Comparison of ENCODE assay signal across 9 cellular contexts in genomic region chr5:170254056-170254455, GRCh38. TPM values are rescaled to one million over a fixed set of nuclear protein-coding genes. Genes with fewer than 3 reads are reported as not detected.
DNase-seq lines count a peak whose midpoint lies in the region; ATAC-seq and TF ChIP-seq lines count a peak whose summit lies in the region.
"Had no signal": no experiment of that assay in that cellular context is flagged by ENCODE, and none has a peak within 500 bp of the region (broad histone marks: within the 10 kb centered on the region; RNA-seq: fewer than 3 reads in every experiment).

No MANE protein-coding gene starts in this region.

- peaks cover 96% of the 10 kb centered on the region for H3K36me3 Mint-ChIP-seq in central memory CD8-positive, alpha-beta T cell (ENCODE audit: insufficient read depth)

- H3K27me3 ChIP-seq in RWPE2 (ENCODE audit: insufficient read depth, poor library complexity, severe bottlenecking) (no peaks in the 10 kb centered on the region), right atrium auricular region (no peaks in the 10 kb centered on the region), stomach (no peaks in the 10 kb centered on the region)

- no peak for TF ChIP-seq POLR2A in stomach (IDR thresholded peaks at IDR 0.05)

- H3K4me1 ChIP-seq in RWPE2 (ENCODE audit: insufficient read depth, poor library complexity, severe bottlenecking) (peaks cover 36% of the 10 kb centered on the region), right atrium auricular region (no peaks in the 10 kb centered on the region), stomach (peaks cover 0 to 19% (median 0%) of the 10 kb centered on the region in 4 donors)

- intact Hi-C loops in stomach (cut with DNase I; ENCODE audit: low total_unique reads): no loop called here

- H3K9me3 ChIP-seq in RWPE2 (ENCODE audit: severe bottlenecking) (no peaks in the 10 kb centered on the region), right atrium auricular region (no peaks in the 10 kb centered on the region), stomach (no peaks in the 10 kb centered on the region)

- DNase-seq in RWPE2 (ENCODE audit: low spot score): no peak
- DNase-seq in central memory CD8-positive, alpha-beta T cell (ENCODE audit: low spot score in 2 of 2): peak; percentile 46 to 69
- DNase-seq in stimulated activated naive CD8-positive, alpha-beta T cell treated with anti-CD3 and anti-CD28 coated beads, Interleukin-15, amount 100 ng/mL, for 72 hours: peak; percentile 71 to 83
- no peak for DNase-seq in right atrium auricular region (ENCODE audit: low spot score)
- DNase-seq in stomach: no peak
- DNase-seq in superior temporal gyrus (ENCODE audit: extremely low spot score): no peak

- H3K9me3 Mint-ChIP-seq in central memory CD8-positive, alpha-beta T cell: no peaks in the 10 kb centered on the region
- no peaks in the 10 kb centered on the region for H3K9me3 Mint-ChIP-seq in stimulated activated naive CD8-positive, alpha-beta T cell treated with anti-CD3 and anti-CD28 coated beads, Interleukin-15, amount 100 ng/mL, for 72 hours

- 22 to 50% (median 48%) methylated on average over 8 of the region's 8 CpGs for WGBS in stomach, 5 donors

- H3K4me1 Mint-ChIP-seq in central memory CD8-positive, alpha-beta T cell: peaks cover 41% of the 10 kb centered on the region
- peaks cover 83% of the 10 kb centered on the region for H3K4me1 Mint-ChIP-seq in stimulated activated naive CD8-positive, alpha-beta T cell treated with anti-CD3 and anti-CD28 coated beads, Interleukin-15, amount 100 ng/mL, for 72 hours

- H3K27ac ChIP-seq in RWPE2 (ENCODE audit: poor library complexity, severe bottlenecking) (peak overlapping the region; percentile 32), right atrium auricular region (no peak overlapping the region), stomach (no peak overlapping the region)

- ATAC-seq in GM18498 (IDR thresholded peaks at IDR 0.05; ENCODE audit: unreplicated experiment): peak; percentile 91
- peak; percentile 97 for ATAC-seq in HG02642 (IDR thresholded peaks at IDR 0.05; ENCODE audit: poor library complexity, unreplicated experiment)
- ATAC-seq in RWPE2 (ENCODE audit: low read depth): peak; percentile 91
- ATAC-seq in central memory CD8-positive, alpha-beta T cell (replicated peaks; ENCODE audit: extremely low read depth, poor library complexity, severe bottlenecking): peak; percentile 99
- ATAC-seq in stimulated activated naive CD8-positive, alpha-beta T cell treated with anti-CD3 and anti-CD28 coated beads, Interleukin-15, amount 100 ng/mL, for 72 hours: peak; percentile 98

- H3K4me3 ChIP-seq in RWPE2 (ENCODE audit: severe bottlenecking) (no peak overlapping the region), right atrium auricular region (no peak overlapping the region), stomach (no peak overlapping the region)
- H3K4me3 ChIP-seq: skin epidermis had no signal

- no peaks in the 10 kb centered on the region for H3K27me3 Mint-ChIP-seq in central memory CD8-positive, alpha-beta T cell
- no peaks in the 10 kb centered on the region for H3K27me3 Mint-ChIP-seq in stimulated activated naive CD8-positive, alpha-beta T cell treated with anti-CD3 and anti-CD28 coated beads, Interleukin-15, amount 100 ng/mL, for 72 hours

- H3K27ac Mint-ChIP-seq in central memory CD8-positive, alpha-beta T cell (ENCODE audit: low read depth): peak overlapping the region; percentile 80
- H3K27ac Mint-ChIP-seq in stimulated activated naive CD8-positive, alpha-beta T cell treated with anti-CD3 and anti-CD28 coated beads, Interleukin-15, amount 100 ng/mL, for 72 hours: peak overlapping the region; percentile 77 to 88

- no peak for TF ChIP-seq EP300 in stomach (IDR thresholded peaks at IDR 0.05)

- no peak for TF ChIP-seq CTCF in RWPE2 (IDR thresholded peaks at IDR 0.05; ENCODE audit: poor library complexity, severe bottlenecking)
- TF ChIP-seq CTCF in right atrium auricular region (IDR thresholded peaks at IDR 0.05): no peak
- TF ChIP-seq CTCF in stomach (IDR thresholded peaks at IDR 0.05): no peak

- H3K4me3 Mint-ChIP-seq in central memory CD8-positive, alpha-beta T cell: peak overlapping the region; percentile 21
- H3K4me3 Mint-ChIP-seq in stimulated activated naive CD8-positive, alpha-beta T cell treated with anti-CD3 and anti-CD28 coated beads, Interleukin-15, amount 100 ng/mL, for 72 hours: peak overlapping the region; percentile 9 to 34

- H3K36me3 ChIP-seq in RWPE2 (ENCODE audit: low read depth) (no peaks in the 10 kb centered on the region), right atrium auricular region (no peaks in the 10 kb centered on the region), stomach (peaks cover 0 to 81% (median 42%) of the 10 kb centered on the region in 4 donors)

RNA-seq across cellular contexts. Expression of gene C5orf58, which starts 21.3 kb away (rescaled TPM):
- total RNA-seq in right atrium auricular region (not detected), stomach (under 1 TPM in 1 of 5 donors, not detected in 4; 0.43 TPM)
- 1 to 10 TPM in 1 of 3 donors, not detected in 2; 4.6 TPM for polyA plus RNA-seq in stomach

RNA-seq across cellular contexts. Expression of gene LCP2, which starts 43.5 kb away (rescaled TPM):
- total RNA-seq in right atrium auricular region: 1 to 10 TPM; 3.9 to 6.5 TPM
- 10 to 100 TPM in 4 of 5 donors, under 1 TPM in 1; 0.58 to 69.4 (median 27.1) TPM for total RNA-seq in stomach
- 10 to 100 TPM in 2 of 3 donors, 1 to 10 TPM in 1; 3.2 to 16.2 (median 15.4) TPM for polyA plus RNA-seq in stomach

Comparison
In these comparisons a context has a peak if more than half of its experiments do, and no peak if none do; other contexts are left out.
1. DNase-seq: peak in central memory CD8-positive, alpha-beta T cell (2 of 2) and stimulated activated naive CD8-positive, alpha-beta T cell treated with anti-CD3 and anti-CD28 coated beads, Interleukin-15, amount 100 ng/mL, for 72 hours (2 of 2); none in RWPE2 (single experiment), right atrium auricular region (single experiment), stomach (single experiment) and superior temporal gyrus (single experiment).
2. Peak in every context shown above with its lines, with median percentiles within 50 percentile points of each other: ATAC-seq.